ENCODE assay signal across 8 cellular contexts in the genomic region with DNA sequence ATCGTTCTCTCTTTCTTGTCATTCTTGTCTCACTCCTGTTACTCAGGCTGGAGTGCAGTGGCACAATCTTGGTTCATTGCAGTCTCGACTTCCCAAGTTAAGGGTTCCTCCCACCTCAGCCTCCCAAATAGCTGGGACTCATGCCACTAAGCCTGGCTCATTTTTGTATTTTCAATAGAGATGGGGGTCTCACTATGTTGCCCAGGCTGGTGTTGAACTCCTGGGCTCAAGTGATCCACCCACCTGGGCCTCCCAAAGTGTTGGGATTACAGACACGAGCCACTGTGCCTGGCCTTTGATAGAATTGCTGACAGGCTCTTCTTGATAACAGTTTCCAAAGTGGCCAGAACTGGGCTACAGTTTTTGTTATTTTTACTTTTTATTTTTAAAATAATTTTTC. TPM values are rescaled to one million over a fixed set of nuclear protein-coding genes. Genes with fewer than 3 reads are reported as not detected.
"Had no signal": no experiment of that assay in that cellular context is flagged by ENCODE, and none has a peak within 500 bp of the region (broad histone marks: within the 10 kb centered on the region; RNA-seq: fewer than 3 reads in every experiment).

No MANE protein-coding gene starts in this region.

- DNase-seq: GDM1, GF-D8 had no signal

- ATAC-seq: GM12878 had no signal

- FAIRE-seq: G401.6, GM12878, GM12892, GM18507, GM19239 had no signal

- H3K4me3 ChIP-seq: GM12878 had no signal

RNA-seq across cellular contexts. Expression of a gene that starts 32.3 kb away (rescaled TPM):
- total RNA-seq: GM12878 had no signal

RNA-seq across cellular contexts. Expression of a gene that starts 34.4 kb away (rescaled TPM):
- total RNA-seq: G401 had no signal
